6 cellular contexts compared by ENCODE assay signal in the genomic region with DNA sequence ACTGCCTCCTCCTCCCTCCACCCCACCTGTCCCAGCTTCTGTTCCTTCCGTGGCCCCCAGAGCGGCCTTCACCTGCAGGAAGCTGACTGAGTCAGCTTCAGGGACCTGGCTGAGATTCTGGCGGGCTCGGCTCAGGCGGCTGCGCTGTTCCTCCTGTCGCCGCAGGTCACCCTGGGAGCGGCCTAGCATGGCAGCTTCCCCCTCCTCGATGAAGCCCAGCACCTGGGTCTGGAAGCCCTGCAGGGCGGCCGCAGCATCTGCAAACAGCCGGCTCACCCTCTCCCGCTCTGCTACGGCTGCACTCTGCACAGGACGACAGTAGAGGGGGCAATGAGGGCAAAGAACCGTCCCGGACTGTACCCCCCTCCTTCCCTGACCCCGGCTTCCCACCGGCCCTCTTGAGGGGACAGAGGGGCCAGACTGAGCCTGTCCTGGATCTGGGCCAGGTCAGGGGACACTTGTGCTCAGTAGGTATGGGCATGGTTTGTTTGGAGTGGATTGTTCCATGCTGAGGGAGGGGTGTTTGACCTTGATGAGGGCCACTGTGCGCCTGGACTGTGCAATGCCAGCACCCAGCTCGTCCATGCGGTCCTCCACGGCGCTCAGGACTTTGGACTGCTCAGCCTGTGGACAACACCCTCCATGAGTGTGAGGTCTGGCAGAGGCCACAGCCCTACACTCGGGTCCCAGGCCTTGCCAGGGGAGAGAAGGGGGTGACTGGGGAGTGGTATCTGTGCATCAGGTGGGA. TPM values are rescaled to one million over a fixed set of nuclear protein-coding genes. Genes with fewer than 3 reads are reported as not detected.
DNase-seq lines count a peak whose midpoint lies in the region; ATAC-seq lines count a peak whose summit lies in the region.

No MANE protein-coding gene starts in this region.

- peaks cover 31% of the 10 kb centered on the region for H3K4me1 ChIP-seq in Karpas-422 (ENCODE audit: low read length)

- H3K4me2 ChIP-seq in Karpas-422 (ENCODE audit: low read depth, low read length, poor library complexity, severe bottlenecking), result peak overlapping the region; percentile 96

- H2AFZ ChIP-seq in Karpas-422 (ENCODE audit: low read length), result peak overlapping the region; percentile 98

- H3K27me3 ChIP-seq in Karpas-422 (ENCODE audit: low read length), result no peaks in the 10 kb centered on the region

- H3K27ac ChIP-seq in Karpas-422 (ENCODE audit: low read length), result peak overlapping the region; percentile 82

- peak; percentile 55 for ATAC-seq in stimulated activated naive CD8-positive, alpha-beta T cell treated with anti-CD3 and anti-CD28 coated beads, Interleukin-15, Interleukin-2, amounts not matched to agents 100 U/mL and 50 U/mL, for 24 hours
- ATAC-seq in GM19035 (IDR thresholded peaks at IDR 0.05; ENCODE audit: unreplicated experiment), result no peak

- H3K9me3 ChIP-seq in Karpas-422 (ENCODE audit: low read length) (no peaks in the 10 kb centered on the region), iPS-18c (ENCODE audit: control insufficient read depth, insufficient read depth, low read length) (no peaks in the 10 kb centered on the region)

- H3K36me3 ChIP-seq in Karpas-422 (ENCODE audit: insufficient read depth, low read length), result no peaks in the 10 kb centered on the region

- no peaks in the 10 kb centered on the region for H3K9me2 ChIP-seq in Karpas-422 (replicated peaks; ENCODE audit: insufficient read depth, low read length)

- H3K4me3 ChIP-seq in Karpas-422 (ENCODE audit: low read length) (peak overlapping the region; percentile 84), iPS-18c (ENCODE audit: insufficient read depth, low read depth, low read length) (peak overlapping the region; percentile 61; the same call in 1 of the 2 replicates)

- H3K9ac ChIP-seq in Karpas-422 (ENCODE audit: low read length), result peak overlapping the region; percentile 87

- DNase-seq in Karpas-422, result peak; percentile 91
- peak; percentile 53 for DNase-seq in activated T-cell treated with anti-CD3 and anti-CD28 coated beads for 4 hours
- DNase-seq in stimulated activated naive CD8-positive, alpha-beta T cell treated with anti-CD3 and anti-CD28 coated beads, Interleukin-15, Interleukin-2, amounts not matched to agents 100 U/mL and 50 U/mL, for 24 hours, result peak; percentile 72
- no peak for DNase-seq in NOMO-1 (lab: John Stamatoyannopoulos, UW; ENCODE audit: unreplicated experiment in 2 of 2)

- no peaks in the 10 kb centered on the region for H4K20me1 ChIP-seq in Karpas-422 (ENCODE audit: insufficient read depth, low read depth, low read length)

- no peaks in the 10 kb centered on the region for H3K79me2 ChIP-seq in Karpas-422 (ENCODE audit: low read length)

RNA-seq across cellular contexts. Expression of gene TRIM47, which starts 2.0 kb away (rescaled TPM):
- total RNA-seq in Karpas-422 (2014; rRNA removed; shearing (Covaris generic); ENCODE audit: low replicate concordance), result 7.9 and 16.4 TPM in 2 replicates

RNA-seq across cellular contexts. Expression of gene TRIM65, which starts 20.4 kb away (rescaled TPM):
- total RNA-seq in Karpas-422 (2014; rRNA removed; shearing (Covaris generic); ENCODE audit: low replicate concordance), result 18.4 and 39.5 TPM in 2 replicates

RNA-seq across cellular contexts. Expression of gene WBP2, which starts 21.2 kb away (rescaled TPM):
- 27.9 and 42.7 TPM in 2 replicates for total RNA-seq in Karpas-422 (2014; rRNA removed; shearing (Covaris generic); ENCODE audit: low replicate concordance)

RNA-seq across cellular contexts. Expression of gene MRPL38, which starts 28.3 kb away (rescaled TPM):
- 33.5 and 42.7 TPM in 2 replicates for total RNA-seq in Karpas-422 (2014; rRNA removed; shearing (Covaris generic); ENCODE audit: low replicate concordance)

RNA-seq across cellular contexts. Expression of gene UNC13D, which starts 32.2 kb away (rescaled TPM):
- total RNA-seq in Karpas-422 (2014; rRNA removed; shearing (Covaris generic); ENCODE audit: low replicate concordance), result 30.9 and 52.5 TPM in 2 replicates

Comparison
In these comparisons a context has a peak if more than half of its experiments do, and no peak if none do; other contexts are left out.
1. DNase-seq: peak in Karpas-422 (single experiment), activated T-cell treated with anti-CD3 and anti-CD28 coated beads for 4 hours (single experiment) and stimulated activated naive CD8-positive, alpha-beta T cell treated with anti-CD3 and anti-CD28 coated beads, Interleukin-15, Interleukin-2, amounts not matched to agents 100 U/mL and 50 U/mL, for 24 hours (single experiment); none in NOMO-1 (0 of 2).